In the genomic region with DNA sequence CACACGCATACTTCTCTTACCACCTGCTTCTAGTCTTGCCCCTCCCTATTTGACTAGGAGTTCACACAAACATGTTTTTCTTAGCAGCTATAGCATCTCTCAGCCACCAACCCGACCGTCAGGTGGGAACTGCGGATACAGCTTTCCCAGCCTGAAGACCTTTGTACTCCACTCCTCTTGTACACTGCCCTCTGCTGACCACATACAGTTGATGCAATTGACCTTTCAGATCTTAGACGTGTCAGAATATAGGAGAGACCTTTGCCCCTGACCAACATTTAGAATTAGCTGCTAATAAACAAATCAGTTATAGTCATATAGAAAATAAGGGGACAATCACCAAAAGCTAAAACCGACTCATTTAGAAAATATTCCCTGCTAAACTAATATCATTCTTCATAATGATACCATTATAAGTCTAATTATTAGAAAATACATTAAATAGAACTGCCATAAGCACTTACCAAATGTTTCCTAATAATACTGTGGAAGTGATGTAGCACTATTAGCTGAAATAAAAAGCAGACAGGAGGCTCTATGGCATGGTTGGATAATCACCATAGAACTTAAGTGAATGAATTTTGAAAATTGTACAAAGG, we compare ENCODE assay signal across 8 cellular contexts.
DNase-seq lines count a peak whose midpoint lies in the region; ATAC-seq and TF ChIP-seq lines count a peak whose summit lies in the region.

No MANE protein-coding gene starts in this region.

- H3K36me3 Mint-ChIP-seq in brain, result no peaks in the 10 kb centered on the region
- H3K36me3 Mint-ChIP-seq in stimulated activated effector memory CD8-positive, alpha-beta T cell treated with anti-CD3 and anti-CD28 coated beads, Interleukin-12 subunit alpha, Interleukin-12 subunit beta, amount 100 ng/mL, for 72 hours, result no peaks in the 10 kb centered on the region

- no peaks in the 10 kb centered on the region for H3K9me3 Mint-ChIP-seq in brain
- peaks cover 6% of the 10 kb centered on the region for H3K9me3 Mint-ChIP-seq in stimulated activated effector memory CD8-positive, alpha-beta T cell treated with anti-CD3 and anti-CD28 coated beads, Interleukin-12 subunit alpha, Interleukin-12 subunit beta, amount 100 ng/mL, for 72 hours

- peaks cover 5% of the 10 kb centered on the region for H3K27me3 Mint-ChIP-seq in brain

- TF ChIP-seq CTCF in GM10266 (IDR thresholded peaks at IDR 0.05; ENCODE audit: control insufficient read depth, insufficient read depth, low read depth, missing control alignments) (peak; percentile 77), brain (conservative IDR thresholded peaks at IDR 0.05) (peak; percentile 73 to 80)

- peaks cover 30% of the 10 kb centered on the region for H3K4me1 Mint-ChIP-seq in brain
- H3K4me1 Mint-ChIP-seq in stimulated activated effector memory CD8-positive, alpha-beta T cell treated with anti-CD3 and anti-CD28 coated beads, Interleukin-12 subunit alpha, Interleukin-12 subunit beta, amount 100 ng/mL, for 72 hours, result no peaks in the 10 kb centered on the region

- DNase-seq in GM10266 (ENCODE audit: extremely low spot score) (peak; percentile 41), NCI-H510A treated with DMSO at 0.1 percent for 48 hours (lab: John Stamatoyannopoulos, UW) (peak; percentile 71), kidney tubule cell (ENCODE audit: low spot score) (peak; percentile 74)
- DNase-seq in activated effector memory CD4-positive, alpha-beta T cell treated with Interleukin-2 at 50 U/mL for 16 hours, result no peak
- DNase-seq in stimulated activated effector memory CD8-positive, alpha-beta T cell treated with anti-CD3 and anti-CD28 coated beads, Interleukin-12 subunit alpha, Interleukin-12 subunit beta, amount 100 ng/mL, for 72 hours (ENCODE audit: low spot score in 2 of 2), result no peak

- no peak overlapping the region for H3K4me3 Mint-ChIP-seq in brain
- no peak overlapping the region for H3K4me3 Mint-ChIP-seq in stimulated activated effector memory CD8-positive, alpha-beta T cell treated with anti-CD3 and anti-CD28 coated beads, Interleukin-12 subunit alpha, Interleukin-12 subunit beta, amount 100 ng/mL, for 72 hours

- H3K27ac Mint-ChIP-seq in brain, result peak overlapping the region in 3 of 5 experiments; percentile 6 to 28 (median 9)
- H3K27ac Mint-ChIP-seq in stimulated activated effector memory CD8-positive, alpha-beta T cell treated with anti-CD3 and anti-CD28 coated beads, Interleukin-12 subunit alpha, Interleukin-12 subunit beta, amount 100 ng/mL, for 72 hours, result no peak overlapping the region

- ATAC-seq in GM21515 (IDR thresholded peaks at IDR 0.05; ENCODE audit: unreplicated experiment), result peak; percentile 92
- peak; percentile 60 for ATAC-seq in HG03558 (IDR thresholded peaks at IDR 0.05; ENCODE audit: extremely low read depth, unreplicated experiment)
- no peak for ATAC-seq in stimulated activated effector memory CD8-positive, alpha-beta T cell treated with anti-CD3 and anti-CD28 coated beads, Interleukin-12 subunit alpha, Interleukin-12 subunit beta, amount 100 ng/mL, for 72 hours

Comparison
In these comparisons a context has a peak if more than half of its experiments do, and no peak if none do; other contexts are left out.
1. DNase-seq: peak in GM10266 (single experiment), NCI-H510A treated with DMSO at 0.1 percent for 48 hours (single experiment) and kidney tubule cell (single experiment); none in activated effector memory CD4-positive, alpha-beta T cell treated with Interleukin-2 at 50 U/mL for 16 hours (single experiment) and stimulated activated effector memory CD8-positive, alpha-beta T cell treated with anti-CD3 and anti-CD28 coated beads, Interleukin-12 subunit alpha, Interleukin-12 subunit beta, amount 100 ng/mL, for 72 hours (0 of 2).